In genomic region chr4:26105815-26106699, GRCh38 we compare ENCODE assay signal across 8 cellular contexts.
A peak's percentile ranks its signal among the peaks of the same experiment; 100 is the strongest.
DNase-seq lines count a peak whose midpoint lies in the region; ATAC-seq and TF ChIP-seq lines count a peak whose summit lies in the region.
"Had no signal": no experiment of that assay in that cellular context is flagged by ENCODE, and none has a peak within 500 bp of the region (broad histone marks: within the 10 kb centered on the region; RNA-seq: fewer than 3 reads in every experiment).

No MANE protein-coding gene starts in this region.

- H3K9me2 ChIP-seq in OCI-LY7 (ENCODE audit: insufficient read depth, low read length): no peaks in the 10 kb centered on the region

- BruUV-seq in OCI-LY7 (replicated peaks; lab: Mats Ljungman, UMichigan): no TSS peak

- no peaks in the 10 kb centered on the region for H3K27me3 ChIP-seq in transverse colon

- H3K4me2 ChIP-seq in OCI-LY7 (ENCODE audit: low read length): no peak overlapping the region

- POLR2A ChIA-PET in OCI-LY7 (lab: Charles Lee): interaction anchor here (1.7 kb wide), 1 partner anchor 19 kb away, joined by 5 read pairs; no protein-coding TSS in a partner anchor

- H2AFZ ChIP-seq in OCI-LY7 (ENCODE audit: low read length): no peak overlapping the region

- no peak for TF ChIP-seq POLR2A in transverse colon (IDR thresholded peaks at IDR 0.05)

- no peaks in the 10 kb centered on the region for H3K36me3 ChIP-seq in transverse colon
- no peaks in the 10 kb centered on the region for H3K36me3 ChIP-seq in OCI-LY7 (ENCODE audit: insufficient read depth, low read length)

- in situ Hi-C loops in transverse colon (cut with MboI; ENCODE audit: low pct_ligation_motif_present in 1 of 4, low pct_unique_long_range_greater_than_20kb in 1 of 4, low sequenced_read_pairs in 3 of 4): no loop called here

- H4K20me1 ChIP-seq in OCI-LY7 (ENCODE audit: insufficient read depth, low read length): no peaks in the 10 kb centered on the region

- DNase-seq in amniotic epithelial cell (ENCODE audit: low read depth) (peak; percentile 83), glomerular visceral epithelial cell (ENCODE audit: extremely low spot score) (peak; percentile 18), transverse colon (no peak), OCI-LY7 (ENCODE audit: low spot score) (no peak), NCI-H345 treated with DMSO at 0.1 percent for 48 hours (lab: John Stamatoyannopoulos, UW; ENCODE audit: unreplicated experiment) (no peak), NCI-H2107 treated with DMSO at 0.1 percent for 48 hours (lab: John Stamatoyannopoulos, UW; ENCODE audit: unreplicated experiment) (no peak)
- DNase-seq: activated CD8-positive, alpha-beta T cell treated with anti-CD3 and anti-CD28 coated beads for 36 hours had no signal

- no peaks in the 10 kb centered on the region for H3K79me2 ChIP-seq in OCI-LY7 (ENCODE audit: insufficient read depth, low read depth, low read length)

- H3K27ac ChIP-seq in transverse colon (peak overlapping the region; percentile 38 to 71 (median 56)), OCI-LY7 (ENCODE audit: low read depth, low read length, poor library complexity, severe bottlenecking) (no peak overlapping the region)

- CTCF ChIA-PET in OCI-LY7 (lab: Charles Lee; ENCODE audit: unreplicated experiment): no interaction called here

- H3K9me3 ChIP-seq in transverse colon (no peaks in the 10 kb centered on the region), OCI-LY7 (ENCODE audit: low read length) (no peaks in the 10 kb centered on the region)

- TF ChIP-seq CTCF in transverse colon (IDR thresholded peaks at IDR 0.05) (no peak), OCI-LY7 (conservative IDR thresholded peaks at IDR 0.05; ENCODE audit: low read length) (no peak)

- peak; percentile 57 for ATAC-seq in HG02852 (IDR thresholded peaks at IDR 0.05; ENCODE audit: unreplicated experiment)
- ATAC-seq: activated CD8-positive, alpha-beta T cell treated with anti-CD3 and anti-CD28 coated beads for 36 hours had no signal

- no peak for TF ChIP-seq EP300 in transverse colon (IDR thresholded peaks at IDR 0.05; ENCODE audit: low read depth)

- intact Hi-C loops in transverse colon (cut with DNase I; ENCODE audit: low total_unique reads) (no loop called here), OCI-LY7 (cut with micrococcal nuclease; ENCODE audit: unreplicated experiment) (no loop called here)

- no peak overlapping the region for H3K4me3 ChIP-seq in transverse colon
- no peak overlapping the region for H3K4me3 ChIP-seq in OCI-LY7 (ENCODE audit: low read depth, low read length, poor library complexity, severe bottlenecking)

- H3K4me1 ChIP-seq in transverse colon (peaks cover 0 to 14% (median 3%) of the 10 kb centered on the region in 4 donors), OCI-LY7 (ENCODE audit: insufficient read depth, low read length, poor library complexity, severe bottlenecking) (no peaks in the 10 kb centered on the region)

- WGBS in transverse colon (ENCODE audit: low coverage in 1 of 2), 2 donors: 78 to 84% methylated on average over 7 of the region's 7 CpGs

Comparison
In these comparisons a context has a peak if more than half of its experiments do, and no peak if none do; other contexts are left out.
1. DNase-seq: peak in amniotic epithelial cell (single experiment) and glomerular visceral epithelial cell (single experiment); none in transverse colon (single experiment), OCI-LY7 (single experiment), NCI-H345 treated with DMSO at 0.1 percent for 48 hours (single experiment) and NCI-H2107 treated with DMSO at 0.1 percent for 48 hours (single experiment).